9 cellular contexts compared by ENCODE assay signal in the genomic region with DNA sequence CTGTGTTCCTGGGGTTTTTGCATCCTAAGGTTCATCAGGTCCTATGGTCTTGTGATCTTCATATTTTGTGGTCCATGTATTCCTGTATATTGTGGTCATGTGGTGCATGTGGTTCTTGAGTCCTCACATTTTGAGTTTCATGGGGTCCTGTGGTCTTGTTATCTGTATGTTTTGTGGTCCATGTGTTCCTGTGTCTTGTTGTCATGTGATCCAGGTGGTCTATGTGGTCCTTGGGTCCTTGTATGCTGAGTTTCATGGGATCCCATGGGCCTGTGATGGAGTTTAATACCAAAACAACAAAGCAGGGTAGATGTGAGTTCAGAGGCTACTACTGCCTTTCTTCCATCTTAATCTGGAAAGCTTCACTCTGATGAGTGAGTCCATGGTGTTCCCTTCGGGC.
"Had no signal": no experiment of that assay in that cellular context is flagged by ENCODE, and none has a peak within 500 bp of the region (broad histone marks: within the 10 kb centered on the region; RNA-seq: fewer than 3 reads in every experiment).

No MANE protein-coding gene starts in this region.

- H3K27ac ChIP-seq: GM23248 had no signal

- H3K27ac Mint-ChIP-seq: GM23338, H9, HFFc6 had no signal

- DNase-seq: GM23248, GOT3, H7, H9, HCEC 1CT, HFFc6 had no signal

- H3K9me3 ChIP-seq: HAP-1 had no signal

- ATAC-seq: GM23338, HCT116 had no signal

- H3K36me3 ChIP-seq: HAP-1 had no signal

- H3K4me3 ChIP-seq: GM23248, GM23338, HAP-1 had no signal

- H3K4me3 Mint-ChIP-seq: GM23338, H9, HFFc6 had no signal

- H3K4me1 ChIP-seq: HAP-1 had no signal
